ENCODE assay signal across 22 cellular contexts in the genomic region with DNA sequence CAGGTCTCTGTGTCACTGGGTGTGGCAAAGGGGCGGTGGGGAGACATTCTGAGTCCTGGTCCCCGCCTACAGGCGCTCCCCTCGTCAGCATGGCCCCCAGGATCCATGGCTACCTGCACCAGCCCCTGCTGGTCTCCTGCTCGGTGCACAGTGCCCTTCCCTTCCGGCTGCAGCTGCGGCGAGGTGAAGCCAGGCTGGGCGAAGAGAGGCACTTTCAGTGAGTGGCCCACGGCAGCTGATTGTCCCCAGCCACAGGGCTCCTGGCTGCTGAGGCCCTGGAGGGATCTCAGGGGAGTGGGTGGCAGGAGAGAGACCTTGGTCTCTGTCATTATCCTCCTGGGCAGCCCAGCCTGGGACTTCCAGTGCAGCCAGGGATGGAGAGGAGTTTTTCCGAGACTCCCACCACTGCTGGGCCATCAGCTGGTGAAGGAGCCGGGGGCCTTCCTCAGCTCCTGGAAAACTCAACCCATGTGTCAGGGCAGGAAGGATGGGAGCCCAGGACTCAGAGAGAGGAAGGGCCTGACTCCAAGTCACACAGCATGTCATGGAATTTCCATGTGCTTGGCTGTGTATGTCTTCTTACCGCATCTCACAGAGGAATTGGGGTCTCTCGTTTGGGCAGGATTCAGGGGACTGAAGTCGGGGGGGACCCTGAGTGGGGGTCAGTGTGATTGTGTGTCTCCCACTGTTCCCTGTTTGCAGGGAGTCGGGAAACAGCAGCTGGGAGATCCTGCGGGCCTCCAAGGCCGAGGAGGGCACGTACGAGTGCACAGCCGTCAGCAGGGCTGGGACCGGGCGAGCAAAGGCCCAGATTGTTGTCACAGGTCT. TPM values are rescaled to one million over a fixed set of nuclear protein-coding genes. Genes with fewer than 3 reads are reported as not detected.
"Had no signal": no experiment of that assay in that cellular context is flagged by ENCODE, and none has a peak within 500 bp of the region (broad histone marks: within the 10 kb centered on the region; RNA-seq: fewer than 3 reads in every experiment).

No MANE protein-coding gene starts in this region.

- H3K27ac Mint-ChIP-seq: activated naive CD8-positive, alpha-beta T cell treated with anti-CD3 and anti-CD28 coated beads for 36 hours; mesothelial cell of epicardium; natural killer cell treated with Interleukin-12 subunit alpha and Interleukin-12 subunit beta and Interleukin-15 and Interleukin-18, amount 100 ng/mL, for 72 hours; T-helper 1 cell treated with Interleukin-12 subunit alpha and Interleukin-12 subunit beta and Interleukin-4 antibody, amounts not matched to agents 30 μg/mL and 1 μg/mL, for 36 hours; type B pancreatic cell; WTC11 had no signal

- H3K27me3 ChIP-seq: neutrophil had no signal

- H3K4me3 ChIP-seq: coronary artery, suprapubic skin had no signal

- H3K36me3 ChIP-seq: neutrophil, suprapubic skin had no signal

- H3K4me1 ChIP-seq: parathyroid adenoma had no signal

- H3K27ac ChIP-seq: neutrophil, parathyroid adenoma, suprapubic skin had no signal

- H3K9ac ChIP-seq: parathyroid adenoma had no signal

- H3K4me3 Mint-ChIP-seq: activated naive CD8-positive, alpha-beta T cell treated with anti-CD3 and anti-CD28 coated beads for 36 hours; activated T-cell treated with anti-CD3 and anti-CD28 coated beads, Interleukin-2, amount 50 U/mL, for 4 hours; mesothelial cell of epicardium; natural killer cell treated with Interleukin-12 subunit alpha and Interleukin-12 subunit beta and Interleukin-15 and Interleukin-18, amount 100 ng/mL, for 72 hours; T-helper 1 cell treated with Interleukin-12 subunit alpha and Interleukin-12 subunit beta and Interleukin-4 antibody, amounts not matched to agents 30 μg/mL and 1 μg/mL, for 36 hours; type B pancreatic cell; WTC11 had no signal

- H3K9me3 Mint-ChIP-seq: activated naive CD8-positive, alpha-beta T cell treated with anti-CD3 and anti-CD28 coated beads for 36 hours; activated T-cell treated with anti-CD3 and anti-CD28 coated beads, Interleukin-2, amount 50 U/mL, for 4 hours; mesothelial cell of epicardium; natural killer cell treated with Interleukin-12 subunit alpha and Interleukin-12 subunit beta and Interleukin-15 and Interleukin-18, amount 100 ng/mL, for 72 hours; T-helper 1 cell treated with Interleukin-12 subunit alpha and Interleukin-12 subunit beta and Interleukin-4 antibody, amounts not matched to agents 30 μg/mL and 1 μg/mL, for 36 hours; type B pancreatic cell; WTC11 had no signal

- H3K9me3 ChIP-seq: neutrophil, suprapubic skin had no signal

- H3K27me3 Mint-ChIP-seq: activated naive CD8-positive, alpha-beta T cell treated with anti-CD3 and anti-CD28 coated beads for 36 hours had no signal

- DNase-seq: activated CD4-positive, alpha-beta T cell treated with anti-CD3 and anti-CD28 coated beads, Interleukin-2, amount 50 U/mL, for 4 hours; activated CD8-positive, alpha-beta memory T cell treated with anti-CD3 and anti-CD28 coated beads for 24 hours; activated CD8-positive, alpha-beta memory T cell treated with anti-CD3 and anti-CD28 coated beads, Interleukin-2, amount 50 U/mL, for 4 hours; activated naive CD4-positive, alpha-beta T cell treated with Interleukin-2 at 50 U/mL for 16 hours; activated naive CD8-positive, alpha-beta T cell treated with anti-CD3 and anti-CD28 coated beads for 36 hours; activated T-cell treated with anti-CD3 and anti-CD28 coated beads, Interleukin-2, amount 50 U/mL, for 4 hours; cerebellar nuclear complex; mammary epithelial cell; stimulated activated CD4-positive, alpha-beta T cell treated with anti-CD3 and anti-CD28 coated beads, Interleukin-4, amount 100 ng/mL, for 1 hour; stimulated activated naive CD8-positive, alpha-beta T cell treated with anti-CD3 and anti-CD28 coated beads, Interleukin-15, Interleukin-2, amounts not matched to agents 100 U/mL and 50 U/mL, for 24 hours; T1000 had no signal

- H3K4me1 Mint-ChIP-seq: activated naive CD8-positive, alpha-beta T cell treated with anti-CD3 and anti-CD28 coated beads for 36 hours; mesothelial cell of epicardium; WTC11 had no signal

- H3K36me3 Mint-ChIP-seq: activated naive CD8-positive, alpha-beta T cell treated with anti-CD3 and anti-CD28 coated beads for 36 hours; mesothelial cell of epicardium; natural killer cell treated with Interleukin-12 subunit alpha and Interleukin-12 subunit beta and Interleukin-15 and Interleukin-18, amount 100 ng/mL, for 72 hours; type B pancreatic cell had no signal

RNA-seq across cellular contexts. Expression of a gene that starts 37.4 kb away (rescaled TPM):
- total RNA-seq: activated naive CD8-positive, alpha-beta T cell treated with anti-CD3 and anti-CD28 coated beads for 36 hours; fibroblast of villous mesenchyme; natural killer cell treated with Interleukin-12 subunit alpha and Interleukin-12 subunit beta and Interleukin-15 and Interleukin-18, amount 100 ng/mL, for 72 hours had no signal
- polyA plus RNA-seq: keratinocyte had no signal
